8 cellular contexts compared by ENCODE assay signal in the genomic region with DNA sequence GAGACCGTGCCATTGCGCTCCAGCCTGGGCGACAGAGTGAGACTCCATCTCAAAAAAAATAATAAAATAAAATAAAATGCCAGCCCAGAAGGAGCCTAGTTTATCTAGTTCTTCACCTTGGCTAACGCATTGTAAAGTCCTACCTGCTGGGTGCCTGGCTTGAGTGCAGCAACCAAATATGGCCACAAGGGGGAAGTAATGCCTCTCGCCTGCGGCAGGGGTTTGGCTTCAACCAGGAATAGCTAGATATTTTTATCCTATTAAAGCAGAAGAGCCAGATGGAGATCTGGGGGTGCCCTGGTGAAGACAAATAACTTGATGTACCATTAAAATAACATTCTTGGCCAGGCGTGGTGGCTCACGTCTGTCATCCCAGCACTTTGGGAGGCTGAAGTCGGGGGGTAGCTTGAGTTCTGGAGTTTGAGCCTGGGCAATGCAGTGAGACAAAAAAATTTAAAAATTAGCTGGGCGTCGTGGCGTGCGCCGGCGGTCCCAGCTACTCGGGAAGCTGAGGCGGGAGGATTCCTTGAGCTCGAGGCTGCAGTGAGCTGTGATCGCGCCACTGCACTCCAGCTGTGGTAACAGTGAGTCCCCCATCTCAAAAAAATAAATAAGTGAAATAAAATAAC. TPM values are rescaled to one million over a fixed set of nuclear protein-coding genes. Genes with fewer than 3 reads are reported as not detected.
DNase-seq lines count a peak whose midpoint lies in the region; ATAC-seq and TF ChIP-seq lines count a peak whose summit lies in the region.

No MANE protein-coding gene starts in this region.

- no peaks in the 10 kb centered on the region for H3K36me3 ChIP-seq in kidney epithelial cell (ENCODE audit: control insufficient read depth, insufficient read depth, low read length)

- no peaks in the 10 kb centered on the region for H3K9me3 ChIP-seq in AG04450 (ENCODE audit: control insufficient read depth, insufficient read depth, low read length)

- H3K27me3 ChIP-seq in AG04450 (ENCODE audit: control insufficient read depth, insufficient read depth, low read length) = peaks cover 26% of the 10 kb centered on the region
- peaks cover 8% of the 10 kb centered on the region for H3K27me3 ChIP-seq in kidney epithelial cell (ENCODE audit: control insufficient read depth, insufficient read depth, low read length)

- H3K4me3 ChIP-seq in AG04450 (ENCODE audit: low read depth, low read length) = no peak overlapping the region; the same call in 1 of the 2 replicates
- no peak overlapping the region for H3K4me3 ChIP-seq in kidney epithelial cell (ENCODE audit: low read depth, low read length)

- CTCF ChIA-PET in AG04450 (lab: Charles Lee) = interaction anchor here (0.5 to 6.6 kb wide), 68 partner anchors 9 to 524 kb away, joined by 3 to 125 read pairs (median 5); a partner anchor contains a TSS

- ATAC-seq in activated CD4-positive, CD25-positive, alpha-beta regulatory T cell treated with anti-CD3 and anti-CD28 coated beads, Interleukin-2, amount 50 U/mL, for 24 hours = peak; percentile 53 to 60
- ATAC-seq in GM21423 (IDR thresholded peaks at IDR 0.05; ENCODE audit: unreplicated experiment) = no peak

- DNase-seq in AG04450 (ENCODE audit: low read depth, low spot score) (peak; percentile 23), H4 (ENCODE audit: low spot score) (peak; percentile 43), NCI-H446 treated with DMSO at 0.1 percent for 48 hours (lab: John Stamatoyannopoulos, UW) (peak; percentile 46), kidney epithelial cell (ENCODE audit: low read depth) (peak; percentile 18)
- peak; percentile 55 for DNase-seq in central memory CD4-positive, alpha-beta T cell
- DNase-seq in stimulated activated CD4-positive, alpha-beta T cell treated with anti-CD3 and anti-CD28 coated beads, Interleukin-1b, Interleukin-23, amount 100 ng/mL, for 48 hours = peak; percentile 62

- no peak overlapping the region for H3K27ac ChIP-seq in AG04450 (ENCODE audit: low read depth, low read length)

- TF ChIP-seq CTCF in AG04450 (IDR thresholded peaks at IDR 0.05; ENCODE audit: low read depth, low read length) (peak; percentile 94), kidney epithelial cell (IDR thresholded peaks at IDR 0.05; ENCODE audit: insufficient read depth, low read length, poor library complexity, severe bottlenecking) (peak; percentile 91)

- POLR2A ChIA-PET in AG04450 (lab: Yijun Ruan, JAX) = interaction anchor here (1.0 kb wide), 1 partner anchor 35 kb away, joined by 3 read pairs; no protein-coding TSS in a partner anchor

RNA-seq across cellular contexts. Expression of a gene that starts 20.6 kb away (rescaled TPM):
- polyA plus RNA-seq in AG04450 (2011; rRNA removed) = 0.61 and 0.78 TPM in 2 replicates
- 0.14 and 0.48 TPM in 2 replicates for polyA minus RNA-seq in AG04450 (2011; rRNA and poly(A)+ RNA removed)
- 0.10 TPM in 1 of 2 replicates, not detected in the other for total RNA-seq in H4 (2014; rRNA removed; shearing (Covaris generic))
- 3.5 and 7.1 TPM in 2 replicates for total RNA-seq in kidney epithelial cell

RNA-seq across cellular contexts. Expression of a gene that starts 27.9 kb away (rescaled TPM):
- 21.3 and 23.6 TPM in 2 replicates for polyA plus RNA-seq in AG04450 (2011; rRNA removed)
- polyA minus RNA-seq in AG04450 (2011; rRNA and poly(A)+ RNA removed) = 36.7 and 50.2 TPM in 2 replicates
- 8.9 and 14.6 TPM in 2 replicates for total RNA-seq in H4 (2014; rRNA removed; shearing (Covaris generic))
- 14.2 and 17.3 TPM in 2 replicates for total RNA-seq in kidney epithelial cell
